In the genomic region with DNA sequence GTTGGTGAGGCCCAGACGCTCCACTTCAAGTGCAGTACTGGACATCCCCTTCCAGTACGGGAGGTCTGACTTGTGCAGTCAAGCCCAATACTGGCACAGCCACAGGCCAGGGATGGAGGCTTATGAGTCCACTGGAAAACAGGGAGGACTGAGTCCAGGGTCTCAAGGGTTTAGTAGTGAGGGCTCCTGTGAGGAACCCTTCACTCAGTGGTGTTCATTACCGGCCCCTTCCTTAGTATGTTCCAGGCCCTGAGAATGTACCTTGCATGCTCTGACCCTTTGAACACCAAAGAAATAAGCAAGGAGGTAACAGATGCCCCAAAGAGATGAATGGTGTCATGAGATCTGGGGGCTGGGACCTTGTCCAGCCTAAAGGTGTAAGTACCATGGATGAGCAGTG, we compare ENCODE assay signal across 34 cellular contexts. TPM values are rescaled to one million over a fixed set of nuclear protein-coding genes. Genes with fewer than 3 reads are reported as not detected.
"Had no signal": no experiment of that assay in that cellular context is flagged by ENCODE, and none has a peak within 500 bp of the region (broad histone marks: within the 10 kb centered on the region; RNA-seq: fewer than 3 reads in every experiment).

No MANE protein-coding gene starts in this region.

- H3K27ac ChIP-seq: neural progenitor cell, ovary, parathyroid adenoma, psoas muscle, right lobe of liver, sigmoid colon, suprapubic skin, testis, tibial artery, transverse colon, upper lobe of right lung, vagina had no signal

- H3K9me3 Mint-ChIP-seq: natural killer cell; nephron; neural progenitor cell; stimulated activated memory B cell treated with anti-CD40 and anti-IgM and Interleukin-4, amounts not matched to agents 10 μg/mL and 1 μg/mL and 100 μg/mL, for 72 hours; stimulated activated naive CD8-positive, alpha-beta T cell treated with anti-CD3 and anti-CD28 coated beads, Interleukin-15, amount 100 ng/mL, for 72 hours; type B pancreatic cell had no signal

- H3K9me3 ChIP-seq: ovary, psoas muscle, right lobe of liver, sigmoid colon, suprapubic skin, testis, tibial artery, transverse colon, upper lobe of right lung, vagina had no signal

- H3K27ac Mint-ChIP-seq: natural killer cell; nephron; neural progenitor cell; progenitor cell of endocrine pancreas; stimulated activated memory B cell treated with anti-CD40 and anti-IgM and Interleukin-4, amounts not matched to agents 10 μg/mL and 1 μg/mL and 100 μg/mL, for 72 hours; type B pancreatic cell had no signal

- H3K4me1 Mint-ChIP-seq: natural killer cell; nephron; neural progenitor cell; stimulated activated memory B cell treated with anti-CD40 and anti-IgM and Interleukin-4, amounts not matched to agents 10 μg/mL and 1 μg/mL and 100 μg/mL, for 72 hours; stimulated activated naive CD8-positive, alpha-beta T cell treated with anti-CD3 and anti-CD28 coated beads, Interleukin-15, amount 100 ng/mL, for 72 hours had no signal

- H3K4me3 Mint-ChIP-seq: natural killer cell; nephron; neural progenitor cell; stimulated activated memory B cell treated with anti-CD40 and anti-IgM and Interleukin-4, amounts not matched to agents 10 μg/mL and 1 μg/mL and 100 μg/mL, for 72 hours; stimulated activated naive CD8-positive, alpha-beta T cell treated with anti-CD3 and anti-CD28 coated beads, Interleukin-15, amount 100 ng/mL, for 72 hours; type B pancreatic cell had no signal

- DNase-seq: natural killer cell; occipital lobe; ovary; posterior cingulate gyrus; psoas muscle; right lobe of liver; sigmoid colon; small intestine; stimulated activated CD4-positive, alpha-beta T cell treated with anti-CD3 and anti-CD28 coated beads, Interleukin-15, amount 100 ng/mL, for 24 hours; stimulated activated CD4-positive, alpha-beta T cell treated with anti-CD3 and anti-CD28 coated beads, Interleukin-2, amount 100 ng/mL, for 24 hours; stimulated activated CD4-positive, alpha-beta T cell treated with anti-CD3 and anti-CD28 coated beads, Interleukin-4, amount 100 ng/mL, for 1 hour; stimulated activated CD4-positive, alpha-beta T cell treated with anti-CD3 and anti-CD28 coated beads, Interleukin-4, amount 100 ng/mL, for 4 hours; stimulated activated CD8-positive, alpha-beta memory T cell treated with anti-CD3 and anti-CD28 coated beads, Interleukin-4, amount 100 ng/mL, for 48 hours; stimulated activated naive CD4-positive, alpha-beta T cell; stimulated activated naive CD8-positive, alpha-beta T cell treated with anti-CD3 and anti-CD28 coated beads, Interleukin-15, amount 100 ng/mL, for 72 hours; stimulated activated naive CD8-positive, alpha-beta T cell treated with anti-CD3 and anti-CD28 coated beads, Interleukin-15, Interleukin-2, amounts not matched to agents 100 U/mL and 50 U/mL, for 24 hours; testis; tibial artery; transverse colon; upper lobe of right lung had no signal

- H3K4me3 ChIP-seq: neural progenitor cell, ovary, psoas muscle, right lobe of liver, sigmoid colon, suprapubic skin, testis, tibial artery, transverse colon, upper lobe of right lung, vagina had no signal

- ATAC-seq: natural killer cell; psoas muscle; right cardiac atrium; right lobe of liver; stimulated activated memory B cell treated with anti-CD40 and anti-IgM and Interleukin-4, amounts not matched to agents 10 μg/mL and 1 μg/mL and 100 μg/mL, for 72 hours; stimulated activated naive CD8-positive, alpha-beta T cell treated with anti-CD3 and anti-CD28 coated beads, Interleukin-15, amount 100 ng/mL, for 72 hours; stimulated activated naive CD8-positive, alpha-beta T cell treated with anti-CD3 and anti-CD28 coated beads, Interleukin-15, Interleukin-2, amounts not matched to agents 100 U/mL and 50 U/mL, for 24 hours had no signal

- H3K27me3 ChIP-seq: ovary, right lobe of liver, sigmoid colon, testis, transverse colon, upper lobe of right lung, vagina had no signal

- FAIRE-seq: small intestine had no signal

- H3K27me3 Mint-ChIP-seq: stimulated activated naive CD8-positive, alpha-beta T cell treated with anti-CD3 and anti-CD28 coated beads, Interleukin-15, amount 100 ng/mL, for 72 hours had no signal

- H3K36me3 Mint-ChIP-seq: natural killer cell; neural progenitor cell; stimulated activated memory B cell treated with anti-CD40 and anti-IgM and Interleukin-4, amounts not matched to agents 10 μg/mL and 1 μg/mL and 100 μg/mL, for 72 hours; type B pancreatic cell had no signal

- H3K4me1 ChIP-seq: neural progenitor cell, parathyroid adenoma, psoas muscle, right lobe of liver, sigmoid colon, suprapubic skin, testis, tibial artery, transverse colon, upper lobe of right lung, vagina had no signal

- H3K36me3 ChIP-seq: neural progenitor cell, ovary, right lobe of liver, sigmoid colon, suprapubic skin, tibial artery, transverse colon, upper lobe of right lung, vagina had no signal

RNA-seq across cellular contexts. Expression of a gene that starts 11.8 kb away (rescaled TPM):
- total RNA-seq: natural killer cell, occipital lobe, progenitor cell of endocrine pancreas, psoas muscle, right cardiac atrium, right lobe of liver, skeletal muscle tissue, suprapubic skin, upper lobe of right lung, urinary bladder, vagina had no signal
- polyA plus RNA-seq: neural cell, small intestine, urinary bladder had no signal

RNA-seq across cellular contexts. Expression of a gene that starts 27.2 kb away (rescaled TPM):
- total RNA-seq: natural killer cell, occipital lobe, osteoblast, progenitor cell of endocrine pancreas, psoas muscle, renal cortical epithelial cell, right cardiac atrium, right lobe of liver, sigmoid colon, skeletal muscle tissue, suprapubic skin, transverse colon, upper lobe of right lung, urinary bladder, vagina had no signal
- polyA plus RNA-seq: neural cell, psoas muscle, right cardiac atrium, sigmoid colon, small intestine, urinary bladder had no signal
